8 cellular contexts compared by ENCODE assay signal in genomic region chr20:25623736-25624499, GRCh38. TPM values are rescaled to one million over a fixed set of nuclear protein-coding genes. Genes with fewer than 3 reads are reported as not detected.
DNase-seq lines count a peak whose midpoint lies in the region; ATAC-seq and TF ChIP-seq lines count a peak whose summit lies in the region.

TSS of gene NANP (minus strand) at chr20:25624014. CDS start at chr20:25623948, 66 bp downstream.

- H4K5ac ChIP-seq in IMR-90 (ENCODE audit: low read depth, low read length): peak within 1 kb of the TSS; percentile 89

- DNase-seq in DMS153 treated with DMSO at 0.1 percent for 48 hours (lab: John Stamatoyannopoulos, UW; ENCODE audit: unreplicated experiment): peak; percentile 96
- DNase-seq in IMR-90: peak; percentile 98
- peak; percentile 79 for DNase-seq in OCI-LY7 (ENCODE audit: low spot score)
- peak; percentile 72 for DNase-seq in activated T-cell treated with anti-CD3 and anti-CD28 coated beads for 4 hours
- peak; percentile 74 for DNase-seq in epithelial cell of proximal tubule (ENCODE audit: low read depth)
- DNase-seq in mucosa of gallbladder (ENCODE audit: low spot score): peak; percentile 97
- peak; percentile 79 for DNase-seq in stimulated activated CD8-positive, alpha-beta memory T cell treated with anti-CD3 and anti-CD28 coated beads, Interleukin-4, amount 100 ng/mL, for 24 hours (ENCODE audit: low read depth)

- peak within 1 kb of the TSS; percentile 91 for H3K9ac ChIP-seq in IMR-90 (ENCODE audit: low read depth, low read length)

- peak within 1 kb of the TSS; percentile 88 for H3K4me2 ChIP-seq in IMR-90 (ENCODE audit: low read depth, low read length)
- H3K4me2 ChIP-seq in OCI-LY7 (ENCODE audit: low read length): peak within 1 kb of the TSS; percentile 90

- peak within 1 kb of the TSS; percentile 95 to 96 for H4K8ac ChIP-seq in IMR-90 (ENCODE audit: low read depth in 2 of 2, low read length in 2 of 2)

- peak within 1 kb of the TSS; percentile 91 for H2AK5ac ChIP-seq in IMR-90 (ENCODE audit: low read depth, low read length)

- H3K79me2 ChIP-seq in OCI-LY7 (ENCODE audit: insufficient read depth, low read depth, low read length): peaks cover 8% of the 10 kb centered on the region; the same call in 1 of the 2 replicates

- H3K18ac ChIP-seq in IMR-90 (ENCODE audit: low read depth, low read length): peak within 1 kb of the TSS; percentile 38

- peak within 1 kb of the TSS; percentile 91 for H3K27ac ChIP-seq in IMR-90 (ENCODE audit: insufficient read depth, low read length)
- H3K27ac ChIP-seq in OCI-LY7 (ENCODE audit: low read depth, low read length, poor library complexity, severe bottlenecking): peak within 1 kb of the TSS; percentile 36

- POLR2A ChIA-PET in IMR-90 (lab: Charles Lee; ENCODE audit: unreplicated experiment): no interaction called here
- POLR2A ChIA-PET in OCI-LY7 (lab: Charles Lee): interaction anchor here (1.2 kb wide), 1 partner anchor 19 kb away, joined by 3 read pairs; no protein-coding TSS in a partner anchor

- peak within 1 kb of the TSS; percentile 98 for H2AK9ac ChIP-seq in IMR-90 (replicated peaks; ENCODE audit: low read depth, low read length, poor library complexity)

- intact Hi-C loops in IMR-90 (cut with micrococcal nuclease): loop anchor here (2.0 to 10.0 kb wide), 5 partner anchors 82 to 199 kb away; no protein-coding TSS in a partner anchor
- intact Hi-C loops in OCI-LY7 (cut with micrococcal nuclease; ENCODE audit: unreplicated experiment): loop anchor here (5.0 to 10.0 kb wide), 2 partner anchors 68 to 629 kb away; partner anchors contain the start of gene APMAP

- peaks cover 26 to 46% of the 10 kb centered on the region in 2 experiments for H3K79me1 ChIP-seq in IMR-90 (ENCODE audit: low read depth in 1 of 2, low read length in 2 of 2)

- BruUV-seq in IMR-90 (replicated peaks; lab: Mats Ljungman, UMichigan) (no TSS peak), OCI-LY7 (replicated peaks; lab: Mats Ljungman, UMichigan) (no TSS peak)

- WGBS in IMR-90 (ENCODE audit: extremely low coverage in 2 of 2, insufficient read length in 1 of 2), 2 experiments: 2% methylated on average over 18 of the region's 81 CpGs; no CpG with 5 or more reads in 1 of the 2 experiments

- H3K14ac ChIP-seq in IMR-90 (replicated peaks; ENCODE audit: low read depth, low read length): peak within 1 kb of the TSS; percentile 98

- H3K23ac ChIP-seq in IMR-90 (ENCODE audit: low read depth, low read length): peak within 1 kb of the TSS; percentile 98

- H2AFZ ChIP-seq in IMR-90 (replicated peaks; ENCODE audit: low read length, poor library complexity): peak within 1 kb of the TSS; percentile 99
- H2AFZ ChIP-seq in OCI-LY7 (ENCODE audit: low read length): peak within 1 kb of the TSS; percentile 84

- CTCF ChIA-PET in IMR-90 (lab: Yijun Ruan, JAX) (no interaction called here), OCI-LY7 (lab: Charles Lee; ENCODE audit: unreplicated experiment) (no interaction called here)

- H3K9me1 ChIP-seq in IMR-90 (ENCODE audit: insufficient read depth, low read length): peaks cover 3% of the 10 kb centered on the region; the same call in 1 of the 2 replicates

- H3K36me3 ChIP-seq in IMR-90 (ENCODE audit: control insufficient read depth, insufficient read depth, low read length): no peaks in the 10 kb centered on the region
- no peaks in the 10 kb centered on the region for H3K36me3 ChIP-seq in OCI-LY7 (ENCODE audit: insufficient read depth, low read length)

- peak within 1 kb of the TSS; percentile 89 for H4K91ac ChIP-seq in IMR-90 (ENCODE audit: insufficient read depth, low read depth, low read length)

- H2BK120ac ChIP-seq in IMR-90 (ENCODE audit: low read depth, low read length): peak within 1 kb of the TSS; percentile 41; the same call in 1 of the 2 replicates

- TF ChIP-seq RAD21 in IMR-90 (IDR thresholded peaks at IDR 0.05; ENCODE audit: low read length): no peak

- peak; percentile 81 for ATAC-seq in GM21529 (IDR thresholded peaks at IDR 0.05; ENCODE audit: unreplicated experiment)
- ATAC-seq in IMR-90 (ENCODE audit: low read depth): peak; percentile 93

- no peaks in the 10 kb centered on the region for H3K9me2 ChIP-seq in OCI-LY7 (ENCODE audit: insufficient read depth, low read length)

- H2BK20ac ChIP-seq in IMR-90 (ENCODE audit: low read depth, low read length): no peak within 1 kb of the TSS

- dilution Hi-C loops in IMR-90 (cut with HindIII; ENCODE audit: low sequenced_read_pairs, unreplicated experiment): no loop called here

- H3K4me1 ChIP-seq in IMR-90 (ENCODE audit: control insufficient read depth, insufficient read depth, low read length) (peaks cover 5% of the 10 kb centered on the region; the same call in 1 of the 2 replicates), OCI-LY7 (ENCODE audit: insufficient read depth, low read length, poor library complexity, severe bottlenecking) (peaks cover 14% of the 10 kb centered on the region)

- peak within 1 kb of the TSS; percentile 77 for H3K4me3 ChIP-seq in IMR-90 (ENCODE audit: insufficient read depth, low read depth, low read length)
- H3K4me3 ChIP-seq in OCI-LY7 (ENCODE audit: low read depth, low read length, poor library complexity, severe bottlenecking): peak within 1 kb of the TSS; percentile 81
- peak within 1 kb of the TSS; percentile 93 for H3K4me3 ChIP-seq in epithelial cell of proximal tubule (ENCODE audit: low read depth, low read length)

- no peak for TF ChIP-seq CTCF in IMR-90 (conservative IDR thresholded peaks at IDR 0.05; ENCODE audit: low read depth, low read length)
- TF ChIP-seq CTCF in OCI-LY7 (conservative IDR thresholded peaks at IDR 0.05; ENCODE audit: low read length): no peak
- no peak for TF ChIP-seq CTCF in epithelial cell of proximal tubule (conservative IDR thresholded peaks at IDR 0.05; ENCODE audit: low read depth, low read length)

- H3K9me3 ChIP-seq in IMR-90 (ENCODE audit: control insufficient read depth, insufficient read depth, low read length) (no peaks in the 10 kb centered on the region), OCI-LY7 (ENCODE audit: low read length) (no peaks in the 10 kb centered on the region)

- in situ Hi-C loops in IMR-90 (cut with MboI; ENCODE audit: low sequenced_read_pairs): no loop called here

- H3K27me3 ChIP-seq in IMR-90 (ENCODE audit: control insufficient read depth, insufficient read depth, low read length): no peaks in the 10 kb centered on the region

- H3K56ac ChIP-seq in IMR-90 (ENCODE audit: extremely low read depth, insufficient read depth, low read length): peak within 1 kb of the TSS; percentile 70

- H2BK5ac ChIP-seq in IMR-90 (ENCODE audit: low read depth, low read length, poor library complexity, severe bottlenecking): peak within 1 kb of the TSS; percentile 88

- peaks cover 3% of the 10 kb centered on the region; the same call in 1 of the 2 replicates for H4K20me1 ChIP-seq in IMR-90 (ENCODE audit: insufficient read depth, low read length)
- H4K20me1 ChIP-seq in OCI-LY7 (ENCODE audit: insufficient read depth, low read length): no peaks in the 10 kb centered on the region

- H3K4ac ChIP-seq in IMR-90 (ENCODE audit: low read depth, low read length): peak within 1 kb of the TSS; percentile 95

- peak; percentile 96 for TF ChIP-seq POLR2A in IMR-90 (IDR thresholded peaks at IDR 0.05; ENCODE audit: low read depth, low read length)

- peak within 1 kb of the TSS; percentile 7; the same call in 1 of the 3 replicates for H2BK15ac ChIP-seq in IMR-90 (ENCODE audit: low read depth, low read length)

TF ChIP-seq in IMR-90, 13 proteins besides CTCF, POLR2A, EP300 and RAD21:
- TF ChIP-seq SMC3 (IDR thresholded peaks at IDR 0.05; ENCODE audit: low read depth, low read length) (no peak), MXI1 (IDR thresholded peaks at IDR 0.05; ENCODE audit: borderline replicate concordance, low read depth, low read length) (peak; percentile 42; the same call in 1 of the 2 replicates), USF2 (IDR thresholded peaks at IDR 0.05; ENCODE audit: low read depth, low read length) (peak; percentile 68), BHLHE40 (IDR thresholded peaks at IDR 0.05; ENCODE audit: low read depth, low read length) (peak; percentile 82), MAZ (IDR thresholded peaks at IDR 0.05; ENCODE audit: borderline replicate concordance, low read depth, low read length) (peak; percentile 20; the same call in 1 of the 2 replicates)

RNA-seq across cellular contexts. Expression of gene NANP, which starts in this region (rescaled TPM):
- total RNA-seq in IMR-90 (2012; rRNA removed): 7.2 and 10.0 TPM in 2 replicates
- 4.0 and 4.9 TPM in 2 replicates for polyA plus RNA-seq in IMR-90 (2012; rRNA removed)
- 1.0 and 1.7 TPM in 2 replicates for polyA plus RNA-seq in IMR-90 (2012; cell fraction: cytosol; rRNA removed)
- 0.32 and 1.8 TPM in 2 replicates for polyA plus RNA-seq in IMR-90 (2012; cell fraction: nucleus; rRNA removed; ENCODE audit: low replicate concordance)
- total RNA-seq in OCI-LY7 (2014; rRNA removed; shearing (Covaris generic)): 1.0 and 1.2 TPM in 2 replicates
- total RNA-seq in OCI-LY7 (2022): 3.2 and 3.6 TPM in 2 replicates
- total RNA-seq in epithelial cell of proximal tubule: 4.4 and 8.8 TPM in 2 replicates
- total RNA-seq in mucosa of gallbladder: 2.8 TPM

Comparison
In these comparisons a context has a peak if more than half of its experiments do, and no peak if none do; other contexts are left out.
1. Peak in every context shown above with its lines: DNase-seq, ATAC-seq, H3K4me3 ChIP-seq and H3K27ac ChIP-seq.